In genomic region chr19:5292843-5293606, GRCh38 we compare ENCODE assay signal across 8 cellular contexts. TPM values are rescaled to one million over a fixed set of nuclear protein-coding genes. Genes with fewer than 3 reads are reported as not detected.
A peak's percentile ranks its signal among the peaks of the same experiment; 100 is the strongest.
DNase-seq lines count a peak whose midpoint lies in the region; ATAC-seq, FAIRE-seq and TF ChIP-seq lines count a peak whose summit lies in the region.

No MANE protein-coding gene starts in this region.

- H3K36me3 ChIP-seq in endothelial cell of umbilical vein (ENCODE audit: control insufficient read depth in 2 of 2, extremely low read depth in 1 of 2, insufficient read depth in 2 of 2, low read length in 2 of 2) (no peaks in the 10 kb centered on the region), mucosa of descending colon (ENCODE audit: low read depth) (no peaks in the 10 kb centered on the region)

- no peak for TF ChIP-seq CTCF in GM10248 (IDR thresholded peaks at IDR 0.05; ENCODE audit: control extremely low read depth, extremely low read depth, low read depth, missing control alignments)
- TF ChIP-seq CTCF in endothelial cell of umbilical vein (IDR thresholded peaks at IDR 0.05; ENCODE audit: extremely low read depth in 1 of 2, insufficient read depth in 1 of 2, low read depth in 1 of 2, low read length in 2 of 2) = no peak
- no peak for TF ChIP-seq CTCF in mucosa of descending colon (IDR thresholded peaks at IDR 0.05)

- H3K4me3 ChIP-seq in endothelial cell of umbilical vein (replicated peaks in 1 of 3; ENCODE audit: insufficient read depth in 1 of 3, low read depth in 1 of 3, low read length in 3 of 3) (peak overlapping the region in 2 of 3 experiments; percentile 23 to 51), mucosa of descending colon (peak overlapping the region; percentile 19)

- POLR2A ChIA-PET in GM10248 (lab: Yijun Ruan, JAX) = interaction anchor here (0.6 to 0.9 kb wide), 4 partner anchors 29 to 535 kb away, joined by 3 to 5 read pairs (median 4); no protein-coding TSS in a partner anchor
- POLR2A ChIA-PET in endothelial cell of umbilical vein (lab: Charles Lee) = interaction anchor here (0.7 kb wide), 2 partner anchors 16 to 84 kb away, joined by 3 to 4 read pairs; no protein-coding TSS in a partner anchor

- H3K4me1 ChIP-seq in endothelial cell of umbilical vein (ENCODE audit: control insufficient read depth, extremely low read depth, insufficient read depth, low read length) (peaks cover 5% of the 10 kb centered on the region), mucosa of descending colon (ENCODE audit: low read depth) (peaks cover 11% of the 10 kb centered on the region)

- peaks cover 25% of the 10 kb centered on the region for H3K27me3 Mint-ChIP-seq in activated CD8-positive, alpha-beta memory T cell treated with anti-CD3 and anti-CD28 coated beads, Interleukin-2, amount 10 ng/mL, durations not matched to agents 7 days and 5 days

- BruUV-seq in endothelial cell of umbilical vein (replicated peaks; lab: Mats Ljungman, UMichigan) = no TSS peak

- no peaks in the 10 kb centered on the region for H4K20me1 ChIP-seq in endothelial cell of umbilical vein (replicated peaks; ENCODE audit: control insufficient read depth, extremely low read depth, insufficient read depth, low read length)

- no peaks in the 10 kb centered on the region for H3K36me3 Mint-ChIP-seq in activated CD8-positive, alpha-beta memory T cell treated with anti-CD3 and anti-CD28 coated beads, Interleukin-2, amount 10 ng/mL, durations not matched to agents 7 days and 5 days

- peak overlapping the region; percentile 66 for H2AFZ ChIP-seq in endothelial cell of umbilical vein (ENCODE audit: low read depth, low read length)

- H3K4me2 ChIP-seq in endothelial cell of umbilical vein (ENCODE audit: insufficient read depth, low read length) = peak overlapping the region; percentile 31

- H3K27ac Mint-ChIP-seq in activated CD8-positive, alpha-beta memory T cell treated with anti-CD3 and anti-CD28 coated beads, Interleukin-2, amount 10 ng/mL, durations not matched to agents 7 days and 5 days = no peak overlapping the region

- intact Hi-C loops in endothelial cell of umbilical vein (cut with micrococcal nuclease) (no loop called here), mucosa of descending colon (cut with DNase I, micrococcal nuclease) (no loop called here)

- H3K9ac ChIP-seq in endothelial cell of umbilical vein (replicated peaks; ENCODE audit: extremely low read depth, insufficient read depth, low read length) = peak overlapping the region; percentile 31

- ATAC-seq in activated CD8-positive, alpha-beta memory T cell treated with anti-CD3 and anti-CD28 coated beads, Interleukin-2, amount 10 ng/mL, durations not matched to agents 7 days and 5 days = peak; percentile 65
- peak; percentile 80 for ATAC-seq in mucosa of descending colon
- ATAC-seq in GM19324 (IDR thresholded peaks at IDR 0.05; ENCODE audit: low FRiP score, unreplicated experiment) = no peak

- TF ChIP-seq POLR2A in endothelial cell of umbilical vein (IDR thresholded peaks at IDR 0.05; ENCODE audit: low read depth, low read length) = no peak

- peak; percentile 26 for FAIRE-seq in endothelial cell of umbilical vein (lab: Jason Lieb, UNC)

- H3K27me3 ChIP-seq in endothelial cell of umbilical vein (ENCODE audit: control insufficient read depth in 2 of 2, insufficient read depth in 2 of 2, low read length in 2 of 2) = peaks cover 4 to 13% of the 10 kb centered on the region in 2 experiments

- CTCF ChIA-PET in GM10248 (lab: Yijun Ruan, JAX) = interaction anchor here (0.7 to 1.7 kb wide), 4 partner anchors 12 to 66 kb away, joined by 3 read pairs; no protein-coding TSS in a partner anchor
- CTCF ChIA-PET in activated CD8-positive, alpha-beta memory T cell treated with anti-CD3 and anti-CD28 coated beads, Interleukin-2, amount 10 ng/mL, durations not matched to agents 7 days and 5 days (lab: Charles Lee) = no interaction called here
- CTCF ChIA-PET in endothelial cell of umbilical vein (lab: Charles Lee) = interaction anchor here (0.6 to 0.7 kb wide), 3 partner anchors 12 to 266 kb away, joined by 3 to 4 read pairs (median 3); no protein-coding TSS in a partner anchor

- no peaks in the 10 kb centered on the region for H3K79me2 ChIP-seq in endothelial cell of umbilical vein (ENCODE audit: control insufficient read depth, insufficient read depth, low read length)

- H3K9me3 ChIP-seq in endothelial cell of umbilical vein (replicated peaks; ENCODE audit: control insufficient read depth, insufficient read depth, low read length) (no peaks in the 10 kb centered on the region), mucosa of descending colon (no peaks in the 10 kb centered on the region)

- no peaks in the 10 kb centered on the region for H3K9me1 ChIP-seq in endothelial cell of umbilical vein (replicated peaks; ENCODE audit: control insufficient read depth, extremely low read depth, insufficient read depth, low read length)

- no peak overlapping the region for H3K27ac ChIP-seq in endothelial cell of umbilical vein (ENCODE audit: insufficient read depth, low read depth, low read length)

- dilution Hi-C loops in endothelial cell of umbilical vein (cut with MboI; ENCODE audit: extremely low pct_ligation_motif_present, low sequenced_read_pairs) = no loop called here

- no peak overlapping the region for H3K4me3 Mint-ChIP-seq in activated CD8-positive, alpha-beta memory T cell treated with anti-CD3 and anti-CD28 coated beads, Interleukin-2, amount 10 ng/mL, durations not matched to agents 7 days and 5 days

- H3K9me3 Mint-ChIP-seq in activated CD8-positive, alpha-beta memory T cell treated with anti-CD3 and anti-CD28 coated beads, Interleukin-2, amount 10 ng/mL, durations not matched to agents 7 days and 5 days (ENCODE audit: low read depth) = no peaks in the 10 kb centered on the region

- DNase-seq in GM10248 (ENCODE audit: extremely low spot score) (peak; percentile 86), NCI-H1105 treated with DMSO at 0.1 percent for 48 hours (lab: John Stamatoyannopoulos, UW) (peak; percentile 68), endothelial cell of umbilical vein (ENCODE audit: low read depth, low spot score) (peak; percentile 19), mucosa of descending colon (peak in 2 of 3 donors; percentile 28 to 51), NCI-H2107 treated with DMSO at 0.1 percent for 48 hours (lab: John Stamatoyannopoulos, UW; ENCODE audit: unreplicated experiment) (no peak)
- DNase-seq in activated CD8-positive, alpha-beta memory T cell treated with anti-CD3 and anti-CD28 coated beads, Interleukin-2, amount 10 ng/mL, durations not matched to agents 7 days and 5 days = no peak
- DNase-seq in stimulated activated CD8-positive, alpha-beta memory T cell treated with anti-CD3 and anti-CD28 coated beads, Interleukin-15, amount 100 ng/mL, for 48 hours (ENCODE audit: low read depth in 2 of 2) = peak; percentile 14 to 34

- no peaks in the 10 kb centered on the region for H3K4me1 Mint-ChIP-seq in activated CD8-positive, alpha-beta memory T cell treated with anti-CD3 and anti-CD28 coated beads, Interleukin-2, amount 10 ng/mL, durations not matched to agents 7 days and 5 days

TF ChIP-seq in endothelial cell of umbilical vein, 7 proteins besides CTCF, POLR2A, EP300 and RAD21:
- no peak for TF ChIP-seq POLR2AphosphoS5 (IDR thresholded peaks at IDR 0.05; ENCODE audit: insufficient read depth, low read depth, low read length)
- TF ChIP-seq EZH2 (IDR thresholded peaks at IDR 0.05; ENCODE audit: borderline replicate concordance, low read depth, low read length, severe bottlenecking) = no peak
- no peak for TF ChIP-seq MAX (IDR thresholded peaks at IDR 0.05; ENCODE audit: insufficient read depth, insufficient read length)
- TF ChIP-seq JUN (IDR thresholded peaks at IDR 0.05; ENCODE audit: borderline replicate concordance, insufficient read depth, insufficient read length, low read depth) = no peak
- TF ChIP-seq FOS (IDR thresholded peaks at IDR 0.05; ENCODE audit: borderline replicate concordance, insufficient read depth, low read length) = no peak
- TF ChIP-seq GATA2 (IDR thresholded peaks at IDR 0.05; ENCODE audit: insufficient read depth, insufficient read length, low read depth, low read length) = no peak
- TF ChIP-seq MYC (IDR thresholded peaks at IDR 0.05; ENCODE audit: low read depth, low read length) = no peak

RNA-seq across cellular contexts. Expression of gene PTPRS, which starts 47.6 kb away (rescaled TPM):
- total RNA-seq in activated CD8-positive, alpha-beta memory T cell treated with anti-CD3 and anti-CD28 coated beads, Interleukin-2, amount 10 ng/mL, durations not matched to agents 7 days and 5 days = under 1 TPM; 0.16 to 0.32 TPM
- total RNA-seq in endothelial cell of umbilical vein = 12.5 and 16.1 TPM in 2 replicates
- 10.1 and 13.1 TPM in 2 replicates for polyA plus RNA-seq in endothelial cell of umbilical vein
- polyA plus RNA-seq in endothelial cell of umbilical vein (2011; cell fraction: cytosol; rRNA removed) = 5.5 and 7.4 TPM in 2 replicates
- 17.3 and 19.8 TPM in 2 replicates for polyA plus RNA-seq in endothelial cell of umbilical vein (2011; cell fraction: nucleus; rRNA removed)
- polyA plus RNA-seq in endothelial cell of umbilical vein (2012) = 12.7 and 19.1 TPM in 2 replicates
- 20.1 and 21.9 TPM in 2 replicates for polyA minus RNA-seq in endothelial cell of umbilical vein
- polyA minus RNA-seq in endothelial cell of umbilical vein (2011; cell fraction: cytosol; rRNA and poly(A)+ RNA removed) = 37.2 TPM
- polyA minus RNA-seq in endothelial cell of umbilical vein (2011; cell fraction: nucleus; rRNA and poly(A)+ RNA removed) = 8.8 and 11.9 TPM in 2 replicates
- total RNA-seq in mucosa of descending colon = 100 to 1,000 TPM in 1 of 3 donors, 10 to 100 TPM in 1, 1 to 10 TPM in 1; 7.2 to 131 (median 22.5) TPM

Comparison
In these comparisons a context has a peak if more than half of its experiments do, and no peak if none do; other contexts are left out.
1. DNase-seq: peak in GM10248 (single experiment), NCI-H1105 treated with DMSO at 0.1 percent for 48 hours (single experiment), endothelial cell of umbilical vein (single experiment), mucosa of descending colon (2 of 3) and stimulated activated CD8-positive, alpha-beta memory T cell treated with anti-CD3 and anti-CD28 coated beads, Interleukin-15, amount 100 ng/mL, for 48 hours (2 of 2); none in activated CD8-positive, alpha-beta memory T cell treated with anti-CD3 and anti-CD28 coated beads, Interleukin-2, amount 10 ng/mL, durations not matched to agents 7 days and 5 days (single experiment) and NCI-H2107 treated with DMSO at 0.1 percent for 48 hours (single experiment).
2. RNA of gene PTPRS, which starts 47.6 kb away (total RNA-seq): 7.2 to 131 TPM in mucosa of descending colon and 12.5 to 16.1 TPM in endothelial cell of umbilical vein; 0.16 to 0.32 TPM in activated CD8-positive, alpha-beta memory T cell treated with anti-CD3 and anti-CD28 coated beads, Interleukin-2, amount 10 ng/mL, durations not matched to agents 7 days and 5 days; every median in the first group is over 4 times any median in the second.